In the genomic region with DNA sequence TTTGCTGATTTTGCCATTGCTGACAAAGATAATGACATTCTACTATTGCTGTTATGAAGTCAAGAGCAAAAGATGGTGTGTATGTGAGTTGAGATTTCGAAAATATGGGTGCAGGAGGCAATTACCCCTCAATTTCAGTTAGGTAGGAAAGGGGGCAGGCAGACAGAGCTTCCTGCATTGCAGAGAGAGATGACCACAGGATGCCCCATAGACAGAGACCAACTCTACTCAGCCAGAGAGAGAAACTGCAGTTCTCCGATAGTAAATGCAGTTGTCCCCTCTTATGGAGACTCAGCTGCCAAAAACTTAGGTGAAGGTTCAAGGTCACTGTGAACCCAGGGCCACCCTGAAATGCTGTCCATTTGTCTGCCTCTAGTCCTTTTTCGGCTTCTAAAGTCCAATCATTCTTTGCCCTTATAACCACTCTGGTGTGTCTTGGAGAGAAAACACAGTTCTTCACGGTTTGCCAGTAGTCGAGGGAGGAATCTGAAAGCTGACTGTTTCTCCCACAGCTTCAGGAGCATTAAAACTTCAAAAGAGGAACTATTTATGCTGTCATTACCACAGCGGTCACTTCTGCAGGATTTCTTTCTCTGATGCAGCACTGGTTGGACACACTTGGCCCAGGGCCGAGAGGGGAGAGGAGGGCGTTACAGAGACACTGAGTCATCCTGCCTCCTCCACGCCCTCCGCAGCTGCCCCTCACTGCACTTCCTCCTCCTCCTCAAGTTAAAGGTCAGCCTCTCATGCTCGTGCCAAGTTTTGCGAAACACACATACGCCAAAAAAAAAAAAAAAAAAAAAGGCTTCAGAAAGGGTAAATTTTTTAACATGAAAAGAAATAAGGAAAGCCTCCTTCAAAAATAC, we compare ENCODE assay signal across 1 cellular context.
TF ChIP-seq lines count a peak whose summit lies in the region.

No MANE protein-coding gene starts in this region.

TF ChIP-seq in HepG2, 621 proteins besides CTCF, POLR2A, EP300 and RAD21 (continued from another document and continues in another):
- TF ChIP-seq, protein P1, sequence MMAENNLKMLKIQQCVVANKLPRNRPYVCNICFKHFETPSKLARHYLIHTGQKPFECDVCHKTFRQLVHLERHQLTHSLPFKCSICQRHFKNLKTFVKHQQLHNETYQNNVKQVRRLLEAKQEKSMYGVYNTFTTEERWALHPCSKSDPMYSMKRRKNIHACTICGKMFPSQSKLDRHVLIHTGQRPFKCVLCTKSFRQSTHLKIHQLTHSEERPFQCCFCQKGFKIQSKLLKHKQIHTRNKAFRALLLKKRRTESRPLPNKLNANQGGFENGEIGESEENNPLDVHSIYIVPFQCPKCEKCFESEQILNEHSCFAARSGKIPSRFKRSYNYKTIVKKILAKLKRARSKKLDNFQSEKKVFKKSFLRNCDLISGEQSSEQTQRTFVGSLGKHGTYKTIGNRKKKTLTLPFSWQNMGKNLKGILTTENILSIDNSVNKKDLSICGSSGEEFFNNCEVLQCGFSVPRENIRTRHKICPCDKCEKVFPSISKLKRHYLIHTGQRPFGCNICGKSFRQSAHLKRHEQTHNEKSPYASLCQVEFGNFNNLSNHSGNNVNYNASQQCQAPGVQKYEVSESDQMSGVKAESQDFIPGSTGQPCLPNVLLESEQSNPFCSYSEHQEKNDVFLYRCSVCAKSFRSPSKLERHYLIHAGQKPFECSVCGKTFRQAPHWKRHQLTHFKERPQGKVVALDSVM (CRISPR knock-in tag; IDR thresholded peaks at IDR 0.05): no peak
- TF ChIP-seq NONO (IDR thresholded peaks at IDR 0.05) (no peak), NONO (CRISPR knock-in tag; conservative IDR thresholded peaks at IDR 0.05) (no peak), ZNF703 (CRISPR knock-in tag; IDR thresholded peaks at IDR 0.05; ENCODE audit: borderline replicate concordance) (no peak), POLR2G (IDR thresholded peaks at IDR 0.05; ENCODE audit: low read depth, low read length) (no peak), XRCC5 (optimal IDR thresholded peaks at IDR 0.05; ENCODE audit: low read length) (no peak), SAP130 (CRISPR knock-in tag; IDR thresholded peaks at IDR 0.05; ENCODE audit: low read depth) (no peak), ATF7-NPFF (CRISPR knock-in tag; IDR thresholded peaks at IDR 0.05; ENCODE audit: low read depth) (no peak), TCF7L2 (IDR thresholded peaks at IDR 0.05; ENCODE audit: low read depth, low read length) (no peak), CREM (IDR thresholded peaks at IDR 0.05) (0 out of 2 replicates have a peak, but pooled peaks have one; percentile 9), CREM (CRISPR knock-in tag; IDR thresholded peaks at IDR 0.05) (no peak), BRD4 (CRISPR knock-in tag; IDR thresholded peaks at IDR 0.05) (no peak), GABPB1 (CRISPR knock-in tag; IDR thresholded peaks at IDR 0.05) (no peak), ISL2 (CRISPR knock-in tag; IDR thresholded peaks at IDR 0.05) (no peak), ZBTB7A (CRISPR knock-in tag; IDR thresholded peaks at IDR 0.05) (no peak), ZNF720 (CRISPR knock-in tag; IDR thresholded peaks at IDR 0.05) (no peak), KDM4B (CRISPR knock-in tag; IDR thresholded peaks at IDR 0.05) (no peak), ZKSCAN1 (IDR thresholded peaks at IDR 0.05; ENCODE audit: low read length) (no peak), NR2F6 (IDR thresholded peaks at IDR 0.05) (peak; percentile 63), NR2F6 (CRISPR knock-in tag; IDR thresholded peaks at IDR 0.05) (peak; percentile 75), SALL1 (CRISPR knock-in tag; IDR thresholded peaks at IDR 0.05) (peak; percentile 38), BHLHE40 (IDR thresholded peaks at IDR 0.05; ENCODE audit: low read length) (0 out of 2 replicates have a peak, but pooled peaks have one; percentile 30), RXRA (CRISPR knock-in tag; IDR thresholded peaks at IDR 0.05) (peak; percentile 30; the same call in 1 of the 2 replicates), SIX1 (CRISPR knock-in tag; IDR thresholded peaks at IDR 0.05; ENCODE audit: borderline replicate concordance) (no peak), HNF4A (CRISPR knock-in tag; IDR thresholded peaks at IDR 0.05) (no peak; the same call in 1 of the 2 replicates), ZNF724P (CRISPR knock-in tag; IDR thresholded peaks at IDR 0.05; ENCODE audit: borderline replicate concordance) (no peak), LCORL (IDR thresholded peaks at IDR 0.05) (no peak), LCORL (CRISPR knock-in tag; IDR thresholded peaks at IDR 0.05) (0 out of 2 replicates have a peak, but pooled peaks have one; percentile 29), SNAPC2 (CRISPR knock-in tag; IDR thresholded peaks at IDR 0.05) (no peak), NFKBIZ (CRISPR knock-in tag; IDR thresholded peaks at IDR 0.05) (no peak), JUND (CRISPR knock-in tag; IDR thresholded peaks at IDR 0.05) (peak; percentile 65), ZNF34 (CRISPR knock-in tag; IDR thresholded peaks at IDR 0.05; ENCODE audit: borderline replicate concordance) (no peak), ZNF556 (CRISPR knock-in tag; IDR thresholded peaks at IDR 0.05; ENCODE audit: borderline replicate concordance) (no peak), KLF15 (CRISPR knock-in tag; IDR thresholded peaks at IDR 0.05; ENCODE audit: borderline replicate concordance) (no peak), ZNF20 (CRISPR knock-in tag; IDR thresholded peaks at IDR 0.05) (no peak), ZBTB8A (CRISPR knock-in tag; IDR thresholded peaks at IDR 0.05; ENCODE audit: borderline replicate concordance, low read depth) (no peak), FOXK1 (CRISPR knock-in tag; IDR thresholded peaks at IDR 0.05; ENCODE audit: borderline replicate concordance, low read depth) (no peak), ZNF547 (CRISPR knock-in tag; IDR thresholded peaks at IDR 0.05) (no peak), IRF2 (CRISPR knock-in tag; IDR thresholded peaks at IDR 0.05) (no peak), NRL (CRISPR knock-in tag; IDR thresholded peaks at IDR 0.05; ENCODE audit: borderline replicate concordance) (no peak), SRSF9 (IDR thresholded peaks at IDR 0.05; ENCODE audit: borderline replicate concordance, insufficient read depth, low read depth, low read length, poor library complexity, severe bottlenecking) (no peak), ZNF326 (CRISPR knock-in tag; IDR thresholded peaks at IDR 0.05; ENCODE audit: borderline replicate concordance) (no peak), TBX2 (CRISPR knock-in tag; IDR thresholded peaks at IDR 0.05; ENCODE audit: borderline replicate concordance) (no peak), MAFG (CRISPR knock-in tag; IDR thresholded peaks at IDR 0.05) (no peak)
- TF ChIP-seq, protein P2, sequence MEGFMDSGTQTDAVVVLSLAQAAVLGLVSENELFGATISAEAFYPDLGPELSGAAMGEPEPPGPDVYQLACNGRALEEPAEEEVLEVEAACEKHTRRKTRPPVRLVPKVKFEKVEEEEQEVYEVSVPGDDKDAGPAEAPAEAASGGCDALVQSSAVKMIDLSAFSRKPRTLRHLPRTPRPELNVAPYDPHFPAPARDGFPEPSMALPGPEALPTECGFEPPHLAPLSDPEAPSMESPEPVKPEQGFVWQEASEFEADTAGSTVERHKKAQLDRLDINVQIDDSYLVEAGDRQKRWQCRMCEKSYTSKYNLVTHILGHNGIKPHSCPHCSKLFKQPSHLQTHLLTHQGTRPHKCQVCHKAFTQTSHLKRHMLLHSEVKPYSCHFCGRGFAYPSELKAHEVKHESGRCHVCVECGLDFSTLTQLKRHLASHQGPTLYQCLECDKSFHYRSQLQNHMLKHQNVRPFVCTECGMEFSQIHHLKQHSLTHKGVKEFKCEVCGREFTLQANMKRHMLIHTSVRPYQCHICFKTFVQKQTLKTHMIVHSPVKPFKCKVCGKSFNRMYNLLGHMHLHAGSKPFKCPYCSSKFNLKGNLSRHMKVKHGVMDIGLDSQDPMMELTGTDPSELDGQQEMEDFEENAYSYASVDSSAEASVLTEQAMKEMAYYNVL (CRISPR knock-in tag; IDR thresholded peaks at IDR 0.05; ENCODE audit: borderline replicate concordance): no peak
- TF ChIP-seq, protein P3, sequence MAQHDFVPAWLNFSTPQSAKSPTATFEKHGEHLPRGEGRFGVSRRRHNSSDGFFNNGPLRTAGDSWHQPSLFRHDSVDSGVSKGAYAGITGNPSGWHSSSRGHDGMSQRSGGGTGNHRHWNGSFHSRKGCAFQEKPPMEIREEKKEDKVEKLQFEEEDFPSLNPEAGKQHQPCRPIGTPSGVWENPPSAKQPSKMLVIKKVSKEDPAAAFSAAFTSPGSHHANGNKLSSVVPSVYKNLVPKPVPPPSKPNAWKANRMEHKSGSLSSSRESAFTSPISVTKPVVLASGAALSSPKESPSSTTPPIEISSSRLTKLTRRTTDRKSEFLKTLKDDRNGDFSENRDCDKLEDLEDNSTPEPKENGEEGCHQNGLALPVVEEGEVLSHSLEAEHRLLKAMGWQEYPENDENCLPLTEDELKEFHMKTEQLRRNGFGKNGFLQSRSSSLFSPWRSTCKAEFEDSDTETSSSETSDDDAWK (CRISPR knock-in tag; IDR thresholded peaks at IDR 0.05): no peak
- TF ChIP-seq, protein P4, sequence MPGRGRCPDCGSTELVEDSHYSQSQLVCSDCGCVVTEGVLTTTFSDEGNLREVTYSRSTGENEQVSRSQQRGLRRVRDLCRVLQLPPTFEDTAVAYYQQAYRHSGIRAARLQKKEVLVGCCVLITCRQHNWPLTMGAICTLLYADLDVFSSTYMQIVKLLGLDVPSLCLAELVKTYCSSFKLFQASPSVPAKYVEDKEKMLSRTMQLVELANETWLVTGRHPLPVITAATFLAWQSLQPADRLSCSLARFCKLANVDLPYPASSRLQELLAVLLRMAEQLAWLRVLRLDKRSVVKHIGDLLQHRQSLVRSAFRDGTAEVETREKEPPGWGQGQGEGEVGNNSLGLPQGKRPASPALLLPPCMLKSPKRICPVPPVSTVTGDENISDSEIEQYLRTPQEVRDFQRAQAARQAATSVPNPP (CRISPR knock-in tag; IDR thresholded peaks at IDR 0.05): no peak
- TF ChIP-seq, protein P5, sequence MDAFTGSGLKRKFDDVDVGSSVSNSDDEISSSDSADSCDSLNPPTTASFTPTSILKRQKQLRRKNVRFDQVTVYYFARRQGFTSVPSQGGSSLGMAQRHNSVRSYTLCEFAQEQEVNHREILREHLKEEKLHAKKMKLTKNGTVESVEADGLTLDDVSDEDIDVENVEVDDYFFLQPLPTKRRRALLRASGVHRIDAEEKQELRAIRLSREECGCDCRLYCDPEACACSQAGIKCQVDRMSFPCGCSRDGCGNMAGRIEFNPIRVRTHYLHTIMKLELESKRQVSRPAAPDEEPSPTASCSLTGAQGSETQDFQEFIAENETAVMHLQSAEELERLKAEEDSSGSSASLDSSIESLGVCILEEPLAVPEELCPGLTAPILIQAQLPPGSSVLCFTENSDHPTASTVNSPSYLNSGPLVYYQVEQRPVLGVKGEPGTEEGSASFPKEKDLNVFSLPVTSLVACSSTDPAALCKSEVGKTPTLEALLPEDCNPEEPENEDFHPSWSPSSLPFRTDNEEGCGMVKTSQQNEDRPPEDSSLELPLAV (CRISPR knock-in tag; conservative IDR thresholded peaks at IDR 0.05; ENCODE audit: low read depth): no peak
- TF ChIP-seq, protein P6, sequence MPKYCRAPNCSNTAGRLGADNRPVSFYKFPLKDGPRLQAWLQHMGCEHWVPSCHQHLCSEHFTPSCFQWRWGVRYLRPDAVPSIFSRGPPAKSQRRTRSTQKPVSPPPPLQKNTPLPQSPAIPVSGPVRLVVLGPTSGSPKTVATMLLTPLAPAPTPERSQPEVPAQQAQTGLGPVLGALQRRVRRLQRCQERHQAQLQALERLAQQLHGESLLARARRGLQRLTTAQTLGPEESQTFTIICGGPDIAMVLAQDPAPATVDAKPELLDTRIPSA (CRISPR knock-in tag; IDR thresholded peaks at IDR 0.05; ENCODE audit: borderline replicate concordance): no peak
- TF ChIP-seq, protein P7, sequence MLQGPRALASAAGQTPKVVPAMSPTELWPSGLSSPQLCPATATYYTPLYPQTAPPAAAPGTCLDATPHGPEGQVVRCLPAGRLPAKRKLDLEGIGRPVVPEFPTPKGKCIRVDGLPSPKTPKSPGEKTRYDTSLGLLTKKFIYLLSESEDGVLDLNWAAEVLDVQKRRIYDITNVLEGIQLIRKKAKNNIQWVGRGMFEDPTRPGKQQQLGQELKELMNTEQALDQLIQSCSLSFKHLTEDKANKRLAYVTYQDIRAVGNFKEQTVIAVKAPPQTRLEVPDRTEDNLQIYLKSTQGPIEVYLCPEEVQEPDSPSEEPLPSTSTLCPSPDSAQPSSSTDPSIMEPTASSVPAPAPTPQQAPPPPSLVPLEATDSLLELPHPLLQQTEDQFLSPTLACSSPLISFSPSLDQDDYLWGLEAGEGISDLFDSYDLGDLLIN (CRISPR knock-in tag; IDR thresholded peaks at IDR 0.05; ENCODE audit: borderline replicate concordance): no peak
- TF ChIP-seq, protein P8, sequence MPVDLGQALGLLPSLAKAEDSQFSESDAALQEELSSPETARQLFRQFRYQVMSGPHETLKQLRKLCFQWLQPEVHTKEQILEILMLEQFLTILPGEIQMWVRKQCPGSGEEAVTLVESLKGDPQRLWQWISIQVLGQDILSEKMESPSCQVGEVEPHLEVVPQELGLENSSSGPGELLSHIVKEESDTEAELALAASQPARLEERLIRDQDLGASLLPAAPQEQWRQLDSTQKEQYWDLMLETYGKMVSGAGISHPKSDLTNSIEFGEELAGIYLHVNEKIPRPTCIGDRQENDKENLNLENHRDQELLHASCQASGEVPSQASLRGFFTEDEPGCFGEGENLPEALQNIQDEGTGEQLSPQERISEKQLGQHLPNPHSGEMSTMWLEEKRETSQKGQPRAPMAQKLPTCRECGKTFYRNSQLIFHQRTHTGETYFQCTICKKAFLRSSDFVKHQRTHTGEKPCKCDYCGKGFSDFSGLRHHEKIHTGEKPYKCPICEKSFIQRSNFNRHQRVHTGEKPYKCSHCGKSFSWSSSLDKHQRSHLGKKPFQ (CRISPR knock-in tag; IDR thresholded peaks at IDR 0.05; ENCODE audit: insufficient replicate concordance): no peak
- TF ChIP-seq, protein P9, sequence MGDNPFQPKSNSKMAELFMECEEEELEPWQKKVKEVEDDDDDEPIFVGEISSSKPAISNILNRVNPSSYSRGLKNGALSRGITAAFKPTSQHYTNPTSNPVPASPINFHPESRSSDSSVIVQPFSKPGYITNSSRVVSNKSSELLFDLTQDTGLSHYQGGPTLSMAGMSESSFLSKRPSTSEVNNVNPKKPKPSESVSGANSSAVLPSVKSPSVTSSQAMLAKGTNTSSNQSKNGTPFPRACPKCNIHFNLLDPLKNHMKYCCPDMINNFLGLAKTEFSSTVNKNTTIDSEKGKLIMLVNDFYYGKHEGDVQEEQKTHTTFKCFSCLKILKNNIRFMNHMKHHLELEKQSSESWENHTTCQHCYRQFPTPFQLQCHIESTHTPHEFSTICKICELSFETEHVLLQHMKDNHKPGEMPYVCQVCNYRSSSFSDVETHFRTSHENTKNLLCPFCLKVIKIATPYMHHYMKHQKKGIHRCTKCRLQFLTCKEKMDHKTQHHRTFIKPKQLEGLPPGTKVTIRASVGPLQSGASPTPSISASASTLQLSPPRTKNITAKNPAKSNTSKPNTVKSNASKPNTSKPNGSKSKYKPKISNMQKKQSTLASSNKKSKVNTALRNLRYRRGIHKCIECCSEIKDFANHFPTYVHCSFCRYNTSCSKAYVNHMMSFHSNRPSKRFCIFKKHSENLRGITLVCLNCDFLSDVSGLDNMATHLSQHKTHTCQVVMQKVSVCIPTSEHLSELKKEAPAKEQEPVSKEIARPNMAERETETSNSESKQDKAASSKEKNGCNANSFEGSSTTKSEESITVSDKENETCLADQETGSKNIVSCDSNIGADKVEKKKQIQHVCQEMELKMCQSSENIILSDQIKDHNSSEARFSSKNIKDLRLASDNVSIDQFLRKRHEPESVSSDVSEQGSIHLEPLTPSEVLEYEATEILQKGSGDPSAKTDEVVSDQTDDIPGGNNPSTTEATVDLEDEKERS (CRISPR knock-in tag; IDR thresholded peaks at IDR 0.05): no peak
